In genomic region chr18:58865009-58865345, GRCh38 we compare ENCODE assay signal across 11 cellular contexts. TPM values are rescaled to one million over a fixed set of nuclear protein-coding genes. Genes with fewer than 3 reads are reported as not detected.
DNase-seq lines count a peak whose midpoint lies in the region; ATAC-seq and TF ChIP-seq lines count a peak whose summit lies in the region.
"Had no signal": no experiment of that assay in that cellular context is flagged by ENCODE, and none has a peak within 500 bp of the region (broad histone marks: within the 10 kb centered on the region; RNA-seq: fewer than 3 reads in every experiment).

No MANE protein-coding gene starts in this region.

- H3K27me3 Mint-ChIP-seq in activated CD8-positive, alpha-beta memory T cell treated with anti-CD3 and anti-CD28 coated beads, Interleukin-2, amount 10 ng/mL, durations not matched to agents 7 days and 5 days: peaks cover 59% of the 10 kb centered on the region

- no peaks in the 10 kb centered on the region for H3K9me3 ChIP-seq in tibial nerve

- no peaks in the 10 kb centered on the region for H3K36me3 Mint-ChIP-seq in activated CD8-positive, alpha-beta memory T cell treated with anti-CD3 and anti-CD28 coated beads, Interleukin-2, amount 10 ng/mL, durations not matched to agents 7 days and 5 days

- TF ChIP-seq POLR2A in tibial nerve (IDR thresholded peaks at IDR 0.05): no peak

- H3K4me1 ChIP-seq in tibial nerve: peaks cover 0 to 87% (median 43%) of the 10 kb centered on the region in 4 donors
- H3K4me1 ChIP-seq: BLaER1 treated with 17β-estradiol and CSF1 and Interleukin-3, amounts not matched to agents 10 nM and 100 nM had no signal

- peak overlapping the region in 3 of 4 donors; percentile 2 to 61 (median 54) for H3K4me3 ChIP-seq in tibial nerve
- H3K4me3 ChIP-seq: BLaER1 treated with 17β-estradiol and CSF1 and Interleukin-3, amounts not matched to agents 10 nM and 100 nM had no signal

- in situ Hi-C loops in G401 (cut with HindIII; ENCODE audit: low sequenced_read_pairs): no loop called here

- H3K4me3 Mint-ChIP-seq in activated CD8-positive, alpha-beta memory T cell treated with anti-CD3 and anti-CD28 coated beads, Interleukin-2, amount 10 ng/mL, durations not matched to agents 7 days and 5 days: peak overlapping the region; percentile 15

- ATAC-seq in activated CD8-positive, alpha-beta memory T cell treated with anti-CD3 and anti-CD28 coated beads, Interleukin-2, amount 10 ng/mL, durations not matched to agents 7 days and 5 days: no peak
- ATAC-seq in GM21825 (IDR thresholded peaks at IDR 0.05; ENCODE audit: unreplicated experiment): no peak

- H3K27ac ChIP-seq in cingulate gyrus (ENCODE audit: low read depth, low read length): peak overlapping the region; percentile 93
- peak overlapping the region; percentile 94 to 99 (median 98) for H3K27ac ChIP-seq in tibial nerve
- H3K27ac ChIP-seq: BLaER1 treated with 17β-estradiol and CSF1 and Interleukin-3, amounts not matched to agents 10 nM and 100 nM had no signal

- WGBS in tibial nerve, 2 donors: 6 to 16% methylated on average over 1 of the region's 1 CpG

- H3K36me3 ChIP-seq in tibial nerve: peaks cover 0 to 18% (median 0%) of the 10 kb centered on the region in 3 donors
- H3K36me3 ChIP-seq: BLaER1 treated with 17β-estradiol and CSF1 and Interleukin-3, amounts not matched to agents 10 nM and 100 nM had no signal

- TF ChIP-seq EP300 in tibial nerve (IDR thresholded peaks at IDR 0.05): peak in 1 of 2 donors; percentile 5

- TF ChIP-seq CTCF in tibial nerve (IDR thresholded peaks at IDR 0.05): no peak

- peaks cover 4% of the 10 kb centered on the region for H3K4me1 Mint-ChIP-seq in activated CD8-positive, alpha-beta memory T cell treated with anti-CD3 and anti-CD28 coated beads, Interleukin-2, amount 10 ng/mL, durations not matched to agents 7 days and 5 days

- CTCF ChIA-PET in activated CD8-positive, alpha-beta memory T cell treated with anti-CD3 and anti-CD28 coated beads, Interleukin-2, amount 10 ng/mL, durations not matched to agents 7 days and 5 days (lab: Charles Lee): no interaction called here

- DNase-seq in activated CD8-positive, alpha-beta memory T cell treated with anti-CD3 and anti-CD28 coated beads, Interleukin-2, amount 10 ng/mL, durations not matched to agents 7 days and 5 days: no peak
- no peak for DNase-seq in activated CD8-positive, alpha-beta memory T cell treated with anti-CD3 and anti-CD28 coated beads for 24 hours
- DNase-seq in midbrain (lab: John Stamatoyannopoulos, UW) (peak; percentile 60), tibial nerve (ENCODE audit: low spot score in 2 of 2) (no peak), G401 (ENCODE audit: low spot score) (no peak)
- no peak for DNase-seq in activated T-cell treated with anti-CD3 and anti-CD28 coated beads, Interleukin-2, amount 50 U/mL, for 48 hours
- DNase-seq: SIG-M5 had no signal

- no peaks in the 10 kb centered on the region for H3K27me3 ChIP-seq in tibial nerve

- H3K9me3 Mint-ChIP-seq in activated CD8-positive, alpha-beta memory T cell treated with anti-CD3 and anti-CD28 coated beads, Interleukin-2, amount 10 ng/mL, durations not matched to agents 7 days and 5 days (ENCODE audit: low read depth): no peaks in the 10 kb centered on the region
- H3K9me3 Mint-ChIP-seq: activated naive CD4-positive, alpha-beta T cell treated with anti-CD3 and anti-CD28 coated beads, Interleukin-2, amount 50 U/mL, for 72 hours had no signal

- no peak overlapping the region for H3K27ac Mint-ChIP-seq in activated CD8-positive, alpha-beta memory T cell treated with anti-CD3 and anti-CD28 coated beads, Interleukin-2, amount 10 ng/mL, durations not matched to agents 7 days and 5 days

RNA-seq across cellular contexts. Expression of gene ZNF532, which starts 0.3 kb away (rescaled TPM):
- 1 to 10 TPM; 2.4 to 3.5 TPM for total RNA-seq in activated CD8-positive, alpha-beta memory T cell treated with anti-CD3 and anti-CD28 coated beads, Interleukin-2, amount 10 ng/mL, durations not matched to agents 7 days and 5 days
- 100 to 1,000 TPM in 3 of 4 donors, 10 to 100 TPM in 1; 98.7 to 125 (median 113) TPM for total RNA-seq in tibial nerve
- 19.5 and 21.9 TPM in 2 replicates for total RNA-seq in G401 (2014; rRNA removed; shearing (Covaris generic))
